In the genomic region with DNA sequence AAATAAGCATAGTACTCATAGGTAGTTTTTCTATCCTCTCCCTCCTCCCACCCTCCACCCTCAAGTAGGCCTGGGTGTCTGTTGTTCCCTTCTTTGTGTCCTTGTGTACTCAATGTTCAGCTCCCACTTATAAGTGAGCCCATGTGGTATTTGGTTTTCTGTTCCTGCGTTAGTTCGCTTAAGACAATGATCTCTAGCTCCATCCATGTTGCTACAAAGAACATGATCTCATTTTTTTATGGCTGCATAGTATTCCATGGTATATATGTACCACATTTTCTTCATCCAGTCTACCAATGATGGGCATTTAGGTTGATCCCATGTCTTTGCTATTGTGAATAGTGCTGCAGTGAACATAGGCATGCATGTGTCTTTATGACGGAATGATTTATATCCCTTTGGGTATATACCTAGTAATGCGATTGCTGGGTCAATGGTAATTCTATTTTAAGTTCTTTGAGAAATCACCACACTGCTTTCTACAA, we compare ENCODE assay signal across 8 cellular contexts. TPM values are rescaled to one million over a fixed set of nuclear protein-coding genes. Genes with fewer than 3 reads are reported as not detected.
DNase-seq lines count a peak whose midpoint lies in the region; ATAC-seq, FAIRE-seq and TF ChIP-seq lines count a peak whose summit lies in the region.
"Not testable (repeated sequence)": the region's sequence is repeated elsewhere in the genome, so short reads cannot be mapped to it uniquely, and the experiment has no call there.
"Had no signal": no experiment of that assay in that cellular context is flagged by ENCODE, and none has a peak within 500 bp of the region (broad histone marks: within the 10 kb centered on the region; RNA-seq: fewer than 3 reads in every experiment).

No MANE protein-coding gene starts in this region.

- FAIRE-seq in H1 (lab: Jason Lieb, UNC): not testable (repeated sequence)

- peak overlapping the region; percentile 7 for H3K4me3 Mint-ChIP-seq in CD8-positive, alpha-beta T cell
- peak overlapping the region; percentile 43 for H3K4me3 Mint-ChIP-seq in T-helper 17 cell
- H3K4me3 Mint-ChIP-seq in activated CD8-positive, alpha-beta T cell treated with anti-CD3 and anti-CD28 coated beads, Interleukin-2, amount 10 ng/mL, durations not matched to agents 7 days and 5 days; activated naive CD4-positive, alpha-beta T cell treated with anti-CD3 and anti-CD28 coated beads, Interleukin-2, amount 50 U/mL, for 24 hours: not testable (repeated sequence)

- H2BK12ac ChIP-seq in H1 (ENCODE audit: low read depth, low read length): not testable (repeated sequence)

- not testable (repeated sequence) for DNase-seq in CD8-positive, alpha-beta T cell; T-helper 17 cell; activated CD8-positive, alpha-beta T cell treated with anti-CD3 and anti-CD28 coated beads, Interleukin-2, amount 10 ng/mL, durations not matched to agents 7 days and 5 days; H1 (ENCODE audit: low read depth in 1 of 2, low spot score in 2 of 2)

- WGBS in H1 (ENCODE audit: extremely low coverage in 1 of 2, insufficient coverage in 1 of 2, insufficient read length in 1 of 2, insufficient replicate concordance in 2 of 2, low coverage in 1 of 2, low lambda C conversion rate in 2 of 2, missing lambda C conversion rate in 1 of 2), 2 experiments: 95% methylated on average over 4 of the region's 4 CpGs; no CpG with 5 or more reads in 1 of the 2 experiments

- peaks cover 49% of the 10 kb centered on the region for H3K4me1 Mint-ChIP-seq in CD8-positive, alpha-beta T cell (ENCODE audit: low read depth)
- H3K4me1 Mint-ChIP-seq in T-helper 17 cell: peaks cover 51% of the 10 kb centered on the region
- H3K4me1 Mint-ChIP-seq in activated CD8-positive, alpha-beta T cell treated with anti-CD3 and anti-CD28 coated beads, Interleukin-2, amount 10 ng/mL, durations not matched to agents 7 days and 5 days (ENCODE audit: low read depth): peaks cover 75% of the 10 kb centered on the region
- H3K4me1 Mint-ChIP-seq in activated naive CD4-positive, alpha-beta T cell treated with anti-CD3 and anti-CD28 coated beads, Interleukin-2, amount 50 U/mL, for 24 hours: peaks cover 43% of the 10 kb centered on the region

- not testable (repeated sequence) for H3K4ac ChIP-seq in H1 (replicated peaks; ENCODE audit: insufficient read length, low read depth, low read length)

- not testable (repeated sequence) for TF ChIP-seq RAD21 in H1 (IDR thresholded peaks at IDR 0.05 in 1 of 2, conservative IDR thresholded peaks at IDR 0.05 in 1 of 2; ENCODE audit: low read depth in 2 of 2, low read length in 2 of 2)

- H2AK5ac ChIP-seq in H1 (ENCODE audit: low read depth, low read length): not testable (repeated sequence)

- peak overlapping the region; percentile 86 for H3K4me2 ChIP-seq in Loucy (ENCODE audit: low read depth, low read length, poor library complexity, severe bottlenecking)
- not testable (repeated sequence) for H3K4me2 ChIP-seq in H1 (ENCODE audit: insufficient read depth in 1 of 2, low read depth in 2 of 2, low read length in 2 of 2)

- not testable (repeated sequence) for H2BK5ac ChIP-seq in H1 (ENCODE audit: low read depth, low read length)

- H3K36me3 ChIP-seq in CD8-positive, alpha-beta T cell (ENCODE audit: insufficient read depth, low read length); Loucy (ENCODE audit: insufficient read depth, low read length); H1 (ENCODE audit: control insufficient read depth in 2 of 4, insufficient read depth in 4 of 4, low read length in 3 of 4); neutrophil: not testable (repeated sequence)

- H3K23me2 ChIP-seq in H1 (ENCODE audit: low read depth, low read length): not testable (repeated sequence)

- not testable (repeated sequence) for H4K5ac ChIP-seq in H1 (ENCODE audit: insufficient read length, low read depth, low read length)

- not testable (repeated sequence) for H2AFZ ChIP-seq in Loucy (ENCODE audit: low read length); H1 (ENCODE audit: low read length)

- H3K27ac Mint-ChIP-seq in CD8-positive, alpha-beta T cell: peak overlapping the region; percentile 78
- peak overlapping the region; percentile 95 for H3K27ac Mint-ChIP-seq in T-helper 17 cell
- H3K27ac Mint-ChIP-seq in activated CD8-positive, alpha-beta T cell treated with anti-CD3 and anti-CD28 coated beads, Interleukin-2, amount 10 ng/mL, durations not matched to agents 7 days and 5 days: peak overlapping the region; percentile 82
- H3K27ac Mint-ChIP-seq in activated naive CD4-positive, alpha-beta T cell treated with anti-CD3 and anti-CD28 coated beads, Interleukin-2, amount 50 U/mL, for 24 hours: peak overlapping the region; percentile 48

- not testable (repeated sequence) for H4K20me1 ChIP-seq in Loucy (ENCODE audit: insufficient read depth, low read length, poor library complexity, severe bottlenecking); H1 (replicated peaks in 1 of 2; ENCODE audit: control insufficient read depth in 1 of 2, insufficient read depth in 2 of 2, low read length in 2 of 2)

- not testable (repeated sequence) for TF ChIP-seq CTCF in CD8-positive, alpha-beta T cell (IDR thresholded peaks at IDR 0.05); Loucy (conservative IDR thresholded peaks at IDR 0.05; ENCODE audit: low read length); H1 (IDR thresholded peaks at IDR 0.05; ENCODE audit: control extremely low read depth in 1 of 3, insufficient read depth in 1 of 3, low read depth in 1 of 3, low read length in 3 of 3); neutrophil (IDR thresholded peaks at IDR 0.05)

- not testable (repeated sequence) for TF ChIP-seq EP300 in H1 (IDR thresholded peaks at IDR 0.05; ENCODE audit: borderline replicate concordance in 1 of 2, low read depth in 2 of 2, low read length in 2 of 2)

- H3K4me1 ChIP-seq in CD8-positive, alpha-beta T cell (ENCODE audit: insufficient read depth, low read length): peaks cover 41% of the 10 kb centered on the region
- peaks cover 79% of the 10 kb centered on the region for H3K4me1 ChIP-seq in Loucy (ENCODE audit: insufficient read depth, low read length, poor library complexity, severe bottlenecking)
- peaks cover 5 to 16% (median 12%) of the 10 kb centered on the region in 4 experiments for H3K4me1 ChIP-seq in H1 (replicated peaks in 1 of 4; ENCODE audit: control insufficient read depth in 3 of 4, insufficient read depth in 4 of 4, low read length in 3 of 4)
- peaks cover 18 to 23% of the 10 kb centered on the region in 2 experiments for H3K4me1 ChIP-seq in neutrophil (ENCODE audit: control insufficient read depth in 1 of 2, insufficient read depth in 1 of 2, low read depth in 1 of 2, low read length in 1 of 2)

- not testable (repeated sequence) for H3K56ac ChIP-seq in H1 (replicated peaks; ENCODE audit: insufficient read length, low read depth, low read length)

- not testable (repeated sequence) for H4K91ac ChIP-seq in H1 (replicated peaks; ENCODE audit: insufficient read length, low read length)

- not testable (repeated sequence) for H3K79me1 ChIP-seq in H1 (ENCODE audit: low read depth, low read length)

- H2BK20ac ChIP-seq in H1 (ENCODE audit: low read length): not testable (repeated sequence)

- H3K36me3 Mint-ChIP-seq in CD8-positive, alpha-beta T cell; T-helper 17 cell (ENCODE audit: low read depth); activated CD8-positive, alpha-beta T cell treated with anti-CD3 and anti-CD28 coated beads, Interleukin-2, amount 10 ng/mL, durations not matched to agents 7 days and 5 days (ENCODE audit: low read depth); activated naive CD4-positive, alpha-beta T cell treated with anti-CD3 and anti-CD28 coated beads, Interleukin-2, amount 50 U/mL, for 24 hours: not testable (repeated sequence)

- H3K9ac ChIP-seq in Loucy (ENCODE audit: low read depth, low read length, poor library complexity, severe bottlenecking): peak overlapping the region; percentile 68
- H3K9ac ChIP-seq in H1 (replicated peaks in 1 of 4; ENCODE audit: extremely low read depth in 1 of 4, low read depth in 3 of 4, low read length in 3 of 4): not testable (repeated sequence)

- ATAC-seq in CD8-positive, alpha-beta T cell; T-helper 17 cell; activated CD8-positive, alpha-beta T cell treated with anti-CD3 and anti-CD28 coated beads, Interleukin-2, amount 10 ng/mL, durations not matched to agents 7 days and 5 days: not testable (repeated sequence)

- not testable (repeated sequence) for H3K23ac ChIP-seq in H1 (ENCODE audit: insufficient read length)

- not testable (repeated sequence) for H3K9me2 ChIP-seq in Loucy (replicated peaks; ENCODE audit: low read depth, low read length)

- CTCF ChIA-PET in CD8-positive, alpha-beta T cell (lab: Charles Lee): interaction anchor here (0.9 to 1.0 kb wide), 2 partner anchors 11 to 44 kb away, joined by 3 read pairs; a partner anchor contains a TSS
- CTCF ChIA-PET in activated CD8-positive, alpha-beta T cell treated with anti-CD3 and anti-CD28 coated beads, Interleukin-2, amount 10 ng/mL, durations not matched to agents 7 days and 5 days (lab: Charles Lee): interaction anchor here (0.7 to 2.3 kb wide), 5 partner anchors 11 to 47 kb away, joined by 3 to 14 read pairs (median 5); a partner anchor contains a TSS
- CTCF ChIA-PET in H1 (lab: Charles Lee; ENCODE audit: partially characterized antibody): interaction anchor here (0.8 to 1.8 kb wide), 3 partner anchors 8 to 81 kb away, joined by 3 to 6 read pairs (median 3); a partner anchor contains a TSS

- H3K14ac ChIP-seq in H1 (ENCODE audit: insufficient read length): not testable (repeated sequence)

- not testable (repeated sequence) for H3K27ac ChIP-seq in CD8-positive, alpha-beta T cell (ENCODE audit: low read depth, low read length); H1 (ENCODE audit: low read depth, low read length)
- H3K27ac ChIP-seq in neutrophil: peak overlapping the region; percentile 64

- POLR2A ChIA-PET in CD8-positive, alpha-beta T cell (lab: Charles Lee): not testable (repeated sequence)
- POLR2A ChIA-PET in activated CD8-positive, alpha-beta T cell treated with anti-CD3 and anti-CD28 coated beads, Interleukin-2, amount 10 ng/mL, durations not matched to agents 7 days and 5 days (lab: Charles Lee): interaction anchor here (0.8 to 3.3 kb wide), 5 partner anchors 8 to 206 kb away, joined by 3 to 14 read pairs (median 4); a partner anchor contains a TSS
- POLR2A ChIA-PET in H1 (lab: Charles Lee; ENCODE audit: partially characterized antibody): interaction anchor here (1.1 kb wide), 1 partner anchor 12 kb away, joined by 5 read pairs; no protein-coding TSS in a partner anchor

- H2BK15ac ChIP-seq in H1 (ENCODE audit: low read length): 0 out of 2 replicates have a peak overlapping the region, but pooled peaks have one; percentile 54

- not testable (repeated sequence) for H3K9me3 Mint-ChIP-seq in CD8-positive, alpha-beta T cell; activated CD8-positive, alpha-beta T cell treated with anti-CD3 and anti-CD28 coated beads, Interleukin-2, amount 10 ng/mL, durations not matched to agents 7 days and 5 days (ENCODE audit: insufficient read depth); activated naive CD4-positive, alpha-beta T cell treated with anti-CD3 and anti-CD28 coated beads, Interleukin-2, amount 50 U/mL, for 24 hours

- H3K9me3 ChIP-seq in CD8-positive, alpha-beta T cell (ENCODE audit: low read length); Loucy (ENCODE audit: insufficient read depth, low read depth, low read length); T-helper 17 cell (ENCODE audit: control insufficient read depth, low read length, poor library complexity, severe bottlenecking); H1 (ENCODE audit: insufficient read depth in 2 of 2, low read depth in 1 of 2, low read length in 1 of 2); neutrophil: not testable (repeated sequence)

- not testable (repeated sequence) for H4K8ac ChIP-seq in H1 (ENCODE audit: extremely low read depth, insufficient read depth, low read length)

- H3K18ac ChIP-seq in H1 (ENCODE audit: extremely low read depth, low read length): not testable (repeated sequence)

- H3F3A ChIP-seq in Loucy (ENCODE audit: low read depth): peaks cover 14% of the 10 kb centered on the region; the same call in 1 of the 2 replicates

- not testable (repeated sequence) for H3K27me3 Mint-ChIP-seq in CD8-positive, alpha-beta T cell (ENCODE audit: low read depth); T-helper 17 cell; activated CD8-positive, alpha-beta T cell treated with anti-CD3 and anti-CD28 coated beads, Interleukin-2, amount 10 ng/mL, durations not matched to agents 7 days and 5 days (ENCODE audit: low read depth); activated naive CD4-positive, alpha-beta T cell treated with anti-CD3 and anti-CD28 coated beads, Interleukin-2, amount 50 U/mL, for 24 hours

- TF ChIP-seq POLR2A in H1 (IDR thresholded peaks at IDR 0.05; ENCODE audit: control extremely low read depth in 1 of 2, low read depth in 2 of 2, low read length in 2 of 2): not testable (repeated sequence)

- not testable (repeated sequence) for H3K27me3 ChIP-seq in CD8-positive, alpha-beta T cell (ENCODE audit: insufficient read depth, low read length); Loucy (ENCODE audit: insufficient read depth, low read length, poor library complexity, severe bottlenecking); H1 (replicated peaks in 1 of 4; ENCODE audit: control insufficient read depth in 3 of 4, extremely low read depth in 1 of 4, insufficient read depth in 3 of 4, low read length in 3 of 4); neutrophil

- H2BK120ac ChIP-seq in H1 (replicated peaks; ENCODE audit: low read depth, low read length): not testable (repeated sequence)

- not testable (repeated sequence) for H3K79me2 ChIP-seq in Loucy (ENCODE audit: insufficient read depth, low read length); H1 (ENCODE audit: control insufficient read depth in 1 of 2, insufficient read depth in 2 of 2, low read length in 2 of 2)

- not testable (repeated sequence) for H3K4me3 ChIP-seq in CD8-positive, alpha-beta T cell (ENCODE audit: low read depth, low read length); H1 (ENCODE audit: extremely low read depth in 1 of 4, insufficient read depth in 2 of 4, low read depth in 3 of 4, low read length in 4 of 4); neutrophil (ENCODE audit: low read depth in 1 of 2, low read length in 1 of 2)
- H3K4me3 ChIP-seq in Loucy (ENCODE audit: low read length, poor library complexity, severe bottlenecking): peak overlapping the region; percentile 68

- intact Hi-C loops in CD8-positive, alpha-beta T cell (cut with DNase I, micrococcal nuclease): not testable (repeated sequence)

RNA-seq across cellular contexts. Expression of a gene that starts 43.6 kb away (rescaled TPM):
- 1 to 10 TPM; 1.1 to 1.6 TPM for total RNA-seq in CD8-positive, alpha-beta T cell
- 1 to 10 TPM; 1.7 to 4.2 TPM for total RNA-seq in T-helper 17 cell
- 1 to 10 TPM; 4.8 to 5.7 TPM for total RNA-seq in activated CD8-positive, alpha-beta T cell treated with anti-CD3 and anti-CD28 coated beads, Interleukin-2, amount 10 ng/mL, durations not matched to agents 7 days and 5 days
- total RNA-seq in H1 (2021; fragmentation: NEBNext Ultra II Directional; extraction: Animal tissue kit (Norgen Biotek cat#: 25700)): 14.3 and 20.5 TPM in 2 replicates
- polyA plus RNA-seq in H1 (2011; rRNA removed): 7.5 and 8.9 TPM in 2 replicates
- polyA plus RNA-seq in H1 (2011; cell fraction: cytosol; rRNA removed): 7.5 TPM
- polyA plus RNA-seq in H1 (2011; cell fraction: nucleus; rRNA removed): 5.7 TPM
- 8.8 to 10.7 TPM (median 10.1 TPM) in 4 replicates for polyA plus RNA-seq in H1 (2012, experiment 1 of 2)
- 4.4 TPM for polyA plus RNA-seq in H1 (2012, experiment 2 of 2)
- polyA plus RNA-seq in H1 (2013, experiment 1 of 2): 15.9 TPM
- polyA plus RNA-seq in H1 (2013, experiment 2 of 2): 15.0 TPM
- polyA minus RNA-seq in H1 (2011; rRNA and poly(A)+ RNA removed): 7.0 and 8.4 TPM in 2 replicates
- polyA minus RNA-seq in H1 (2011; cell fraction: cytosol; rRNA and poly(A)+ RNA removed): 10.1 TPM
- 6.1 TPM for polyA minus RNA-seq in H1 (2011; cell fraction: nucleus; rRNA and poly(A)+ RNA removed)
- total RNA-seq: HT-29 had no signal
